Comparison of ENCODE assay signal across 11 cellular contexts in genomic region chr3:177934001-177934891, GRCh38.
DNase-seq lines count a peak whose midpoint lies in the region; ATAC-seq and TF ChIP-seq lines count a peak whose summit lies in the region.
"Had no signal": no experiment of that assay in that cellular context is flagged by ENCODE, and none has a peak within 500 bp of the region (broad histone marks: within the 10 kb centered on the region; RNA-seq: fewer than 3 reads in every experiment).

No MANE protein-coding gene starts in this region.

- no peaks in the 10 kb centered on the region for H3K4me1 Mint-ChIP-seq in WTC11
- peaks cover 41% of the 10 kb centered on the region for H3K4me1 Mint-ChIP-seq in type B pancreatic cell (ENCODE audit: unreplicated experiment)

- H3K27me3 Mint-ChIP-seq in WTC11 (ENCODE audit: low read depth) = no peaks in the 10 kb centered on the region
- H3K27me3 Mint-ChIP-seq in type B pancreatic cell = peaks cover 3% of the 10 kb centered on the region
- H3K27me3 Mint-ChIP-seq: activated naive CD8-positive, alpha-beta T cell had no signal

- TF ChIP-seq CTCF in cardiac muscle cell (IDR thresholded peaks at IDR 0.05; ENCODE audit: low read depth, low read length) (no peak), WTC11 (IDR thresholded peaks at IDR 0.05) (no peak), kidney epithelial cell (IDR thresholded peaks at IDR 0.05; ENCODE audit: insufficient read depth, low read length, poor library complexity, severe bottlenecking) (no peak), type B pancreatic cell (conservative IDR thresholded peaks at IDR 0.05) (no peak)

- H3K4me3 Mint-ChIP-seq in WTC11 (no peak overlapping the region), type B pancreatic cell (peak overlapping the region; percentile 44)
- H3K4me3 Mint-ChIP-seq: activated naive CD8-positive, alpha-beta T cell had no signal

- H3K4me3 ChIP-seq in cardiac muscle cell (no peak overlapping the region), kidney epithelial cell (ENCODE audit: low read depth, low read length) (no peak overlapping the region), aorta (ENCODE audit: low read length in 2 of 2) (no peak overlapping the region)

- ATAC-seq in WTC11 (peak; percentile 43; the same call in 1 of the 2 replicates), HG03139 (IDR thresholded peaks at IDR 0.05; ENCODE audit: unreplicated experiment) (no peak), aorta (ENCODE audit: low FRiP score) (no peak)

- H3K9me3 ChIP-seq in cardiac muscle cell (ENCODE audit: low read depth) = no peaks in the 10 kb centered on the region
- H3K9me3 ChIP-seq in aorta (ENCODE audit: control insufficient read depth, low read length) = no peaks in the 10 kb centered on the region

- H3K36me3 Mint-ChIP-seq in WTC11 (no peaks in the 10 kb centered on the region), type B pancreatic cell (peaks cover 5% of the 10 kb centered on the region)

- no peaks in the 10 kb centered on the region for H3K36me3 ChIP-seq in cardiac muscle cell
- H3K36me3 ChIP-seq in kidney epithelial cell (ENCODE audit: control insufficient read depth, insufficient read depth, low read length) = no peaks in the 10 kb centered on the region
- H3K36me3 ChIP-seq in aorta (ENCODE audit: control insufficient read depth in 1 of 2, insufficient read depth in 2 of 2, low read length in 1 of 2) = no peaks in the 10 kb centered on the region

- H3K9me3 Mint-ChIP-seq in WTC11 (no peaks in the 10 kb centered on the region), type B pancreatic cell (peaks cover 8% of the 10 kb centered on the region)

- intact Hi-C loops in cardiac septum (cut with DNase I) (loop anchor here (5.0 kb wide), 1 partner anchor 117 kb away; no protein-coding TSS in a partner anchor), aorta (cut with DNase I) (no loop called here)

- H3K27ac ChIP-seq in cardiac muscle cell (no peak overlapping the region), aorta (ENCODE audit: low read depth in 1 of 2, low read length in 2 of 2) (no peak overlapping the region)
- H3K27ac ChIP-seq: C4-2B, VCaP had no signal

- 86 to 88% methylated on average over 10 of the region's 10 CpGs for WGBS in aorta, 2 donors

- CTCF ChIA-PET in WTC11 (lab: Charles Lee) = no interaction called here

- peak; percentile 5 to 93 for DNase-seq in cardiac muscle cell (ENCODE audit: low read depth in 1 of 2, low spot score in 1 of 2)
- no peak for DNase-seq in cardiac septum (ENCODE audit: low spot score)
- no peak for DNase-seq in WTC11 (ENCODE audit: low spot score)
- peak; percentile 42 for DNase-seq in kidney epithelial cell (ENCODE audit: low read depth)
- no peak for DNase-seq in type B pancreatic cell (ENCODE audit: extremely low spot score, unreplicated experiment)
- DNase-seq in aorta = no peak
- DNase-seq in stimulated activated CD4-positive, alpha-beta T cell treated with anti-CD3 and anti-CD28 coated beads, Interleukin-2, amount 100 ng/mL, for 24 hours = no peak

- POLR2A ChIA-PET in WTC11 (lab: Charles Lee) = interaction anchor here (0.6 kb wide), 1 partner anchor 1206 kb away, joined by 4 read pairs; no protein-coding TSS in a partner anchor

- no peak overlapping the region for H3K27ac Mint-ChIP-seq in WTC11
- H3K27ac Mint-ChIP-seq in type B pancreatic cell = peak overlapping the region; percentile 4
- H3K27ac Mint-ChIP-seq: activated naive CD8-positive, alpha-beta T cell had no signal

- H3K4me1 ChIP-seq in cardiac muscle cell (ENCODE audit: low read depth) = peaks cover 18% of the 10 kb centered on the region
- H3K4me1 ChIP-seq in aorta (ENCODE audit: control insufficient read depth in 1 of 2, insufficient read depth in 2 of 2, low read length in 2 of 2) = peaks cover 0 to 13% of the 10 kb centered on the region in 2 donors

- H3K27me3 ChIP-seq in cardiac muscle cell = no peaks in the 10 kb centered on the region
- H3K27me3 ChIP-seq in kidney epithelial cell (ENCODE audit: control insufficient read depth, insufficient read depth, low read length) = no peaks in the 10 kb centered on the region
- no peaks in the 10 kb centered on the region for H3K27me3 ChIP-seq in aorta (ENCODE audit: control insufficient read depth in 1 of 2, insufficient read depth in 2 of 2, low read length in 1 of 2)

TF ChIP-seq in WTC11, 78 proteins besides CTCF, POLR2A, EP300 and RAD21:
- TF ChIP-seq FOXK1 (CRISPR knock-in tag; IDR thresholded peaks at IDR 0.05) = no peak
- no peak for TF ChIP-seq ZSCAN18 (CRISPR knock-in tag; IDR thresholded peaks at IDR 0.05)
- TF ChIP-seq ZNF396 (CRISPR knock-in tag; IDR thresholded peaks at IDR 0.05; ENCODE audit: borderline replicate concordance) = no peak
- no peak for TF ChIP-seq E2F1 (CRISPR knock-in tag; IDR thresholded peaks at IDR 0.05)
- TF ChIP-seq NR1H2 (CRISPR knock-in tag; IDR thresholded peaks at IDR 0.05) = no peak

Comparison
In these comparisons a context has a peak if more than half of its experiments do, and no peak if none do; other contexts are left out.
1. DNase-seq: peak in cardiac muscle cell (2 of 2) and kidney epithelial cell (single experiment); none in cardiac septum (single experiment), WTC11 (single experiment), type B pancreatic cell (single experiment), aorta (0 of 2) and stimulated activated CD4-positive, alpha-beta T cell treated with anti-CD3 and anti-CD28 coated beads, Interleukin-2, amount 100 ng/mL, for 24 hours (0 of 2).